In genomic region chr20:57654998-57655811, GRCh38 we compare ENCODE assay signal across 11 cellular contexts. TPM values are rescaled to one million over a fixed set of nuclear protein-coding genes. Genes with fewer than 3 reads are reported as not detected.
A peak's percentile ranks its signal among the peaks of the same experiment; 100 is the strongest.
DNase-seq lines count a peak whose midpoint lies in the region; TF ChIP-seq lines count a peak whose summit lies in the region.
"Had no signal": no experiment of that assay in that cellular context is flagged by ENCODE, and none has a peak within 500 bp of the region (broad histone marks: within the 10 kb centered on the region; RNA-seq: fewer than 3 reads in every experiment).

No MANE protein-coding gene starts in this region.

- H3K4me1 ChIP-seq in suprapubic skin: peaks cover 22% of the 10 kb centered on the region

- H3K36me3 ChIP-seq in WERI-Rb-1 (peaks cover 20% of the 10 kb centered on the region), suprapubic skin (peaks cover 55% of the 10 kb centered on the region)

- no peak for TF ChIP-seq POLR2A in suprapubic skin (IDR thresholded peaks at IDR 0.05)

- no peaks in the 10 kb centered on the region for H3K36me3 Mint-ChIP-seq in T-helper 1 cell treated with Interleukin-12 subunit alpha and Interleukin-12 subunit beta and Interleukin-4 antibody, amounts not matched to agents 30 μg/mL and 1 μg/mL, for 36 hours (ENCODE audit: low read depth)

- peak overlapping the region; percentile 13 for H3K27ac Mint-ChIP-seq in T-helper 1 cell treated with Interleukin-12 subunit alpha and Interleukin-12 subunit beta and Interleukin-4 antibody, amounts not matched to agents 30 μg/mL and 1 μg/mL, for 36 hours

- 89% methylated on average over 22 of the region's 22 CpGs for WGBS in suprapubic skin

- H3K9me3 Mint-ChIP-seq in T-helper 1 cell treated with Interleukin-12 subunit alpha and Interleukin-12 subunit beta and Interleukin-4 antibody, amounts not matched to agents 30 μg/mL and 1 μg/mL, for 36 hours: no peaks in the 10 kb centered on the region

- peaks cover 15% of the 10 kb centered on the region for H3K27me3 Mint-ChIP-seq in T-helper 1 cell treated with Interleukin-12 subunit alpha and Interleukin-12 subunit beta and Interleukin-4 antibody, amounts not matched to agents 30 μg/mL and 1 μg/mL, for 36 hours (ENCODE audit: low read depth)

- H3K4me3 Mint-ChIP-seq in T-helper 1 cell treated with Interleukin-12 subunit alpha and Interleukin-12 subunit beta and Interleukin-4 antibody, amounts not matched to agents 30 μg/mL and 1 μg/mL, for 36 hours: no peak overlapping the region

- DNase-seq in T-helper 1 cell (no peak), WERI-Rb-1 (peak; percentile 7), hepatic stellate cell (ENCODE audit: low spot score) (peak; percentile 8), suprapubic skin (ENCODE audit: low spot score in 2 of 2) (peak; percentile 57 to 61), Ammon's horn (ENCODE audit: low spot score) (no peak), NCI-H524 (lab: John Stamatoyannopoulos, UW) (no peak), NCI-H146 treated with DMSO at 0.1 percent for 48 hours (lab: John Stamatoyannopoulos, UW; ENCODE audit: unreplicated experiment) (no peak)

- H3K27ac ChIP-seq in WERI-Rb-1: no peak overlapping the region
- no peak overlapping the region for H3K27ac ChIP-seq in suprapubic skin

- TF ChIP-seq CTCF in WERI-Rb-1 (IDR thresholded peaks at IDR 0.05; ENCODE audit: low read depth, low read length): no peak
- no peak for TF ChIP-seq CTCF in suprapubic skin (IDR thresholded peaks at IDR 0.05)

- no peaks in the 10 kb centered on the region for H3K9me3 ChIP-seq in WERI-Rb-1 (ENCODE audit: severe bottlenecking)
- no peaks in the 10 kb centered on the region for H3K9me3 ChIP-seq in suprapubic skin

- no peak for TF ChIP-seq EP300 in suprapubic skin (IDR thresholded peaks at IDR 0.05)

- H3K27me3 ChIP-seq in WERI-Rb-1 (ENCODE audit: insufficient read depth, low read depth, severe bottlenecking): no peaks in the 10 kb centered on the region
- no peaks in the 10 kb centered on the region for H3K27me3 ChIP-seq in suprapubic skin

- H3K4me3 ChIP-seq in WERI-Rb-1 (ENCODE audit: low read depth, low read length) (no peak overlapping the region), suprapubic skin (no peak overlapping the region)

- peaks cover 11% of the 10 kb centered on the region for H3K4me1 Mint-ChIP-seq in T-helper 1 cell treated with Interleukin-12 subunit alpha and Interleukin-12 subunit beta and Interleukin-4 antibody, amounts not matched to agents 30 μg/mL and 1 μg/mL, for 36 hours (ENCODE audit: low read depth)

RNA-seq across cellular contexts. Expression of gene ZBP1, which starts 35.0 kb away (rescaled TPM):
- total RNA-seq in suprapubic skin: under 1 TPM in 1 of 4 donors, not detected in 3; 0.80 TPM
- total RNA-seq: A673, LHCN-M2, pulmonary artery endothelial cell had no signal

RNA-seq across cellular contexts. Expression of gene PMEPA1, which starts 54.6 kb away (rescaled TPM):
- total RNA-seq in suprapubic skin: 10 to 100 TPM in 3 of 4 donors, 1 to 10 TPM in 1; 9.5 to 20.4 (median 16.2) TPM

Comparison
In these comparisons a context has a peak if more than half of its experiments do, and no peak if none do; other contexts are left out.
1. DNase-seq: peak in WERI-Rb-1 (single experiment), hepatic stellate cell (single experiment) and suprapubic skin (2 of 2); none in T-helper 1 cell (0 of 5), Ammon's horn (single experiment), NCI-H524 (0 of 2) and NCI-H146 treated with DMSO at 0.1 percent for 48 hours (single experiment).